24 cellular contexts compared by ENCODE assay signal in the genomic region with DNA sequence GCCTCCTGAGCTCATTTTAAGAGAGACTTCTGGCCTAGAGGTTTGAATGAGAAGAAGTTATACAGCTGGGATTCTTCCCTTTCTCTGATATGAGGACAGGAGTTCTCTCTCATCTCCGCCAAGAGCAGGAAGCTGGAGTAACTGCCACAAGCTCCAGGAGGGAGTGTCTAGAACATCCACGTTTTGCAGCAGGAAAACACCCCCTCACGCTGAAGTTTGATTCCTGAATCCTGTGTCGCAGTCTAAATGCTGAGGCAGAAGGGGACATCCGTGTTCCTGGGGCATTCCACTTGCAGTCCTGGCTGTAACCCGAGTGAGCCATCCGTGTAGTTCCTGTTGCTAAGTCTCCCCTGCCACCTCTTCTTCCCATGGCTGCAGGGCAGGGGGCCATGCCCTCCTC. TPM values are rescaled to one million over a fixed set of nuclear protein-coding genes. Genes with fewer than 3 reads are reported as not detected.
"Had no signal": no experiment of that assay in that cellular context is flagged by ENCODE, and none has a peak within 500 bp of the region (broad histone marks: within the 10 kb centered on the region; RNA-seq: fewer than 3 reads in every experiment).

No MANE protein-coding gene starts in this region.

- H2AFZ ChIP-seq: parathyroid adenoma had no signal

- H3K9ac ChIP-seq: parathyroid adenoma had no signal

- H3K27ac ChIP-seq: coronary artery, esophagus squamous epithelium, neutrophil, parathyroid adenoma, stomach, tibial artery, upper lobe of left lung had no signal

- H3K36me3 ChIP-seq: esophagus squamous epithelium, neutrophil, stomach, upper lobe of left lung had no signal

- ATAC-seq: left lobe of liver; naive thymus-derived CD8-positive, alpha-beta T cell; sciatic nerve; stimulated activated effector memory CD8-positive, alpha-beta T cell treated with anti-CD3 and anti-CD28 coated beads, Interleukin-12 subunit alpha, Interleukin-12 subunit beta, amount 100 ng/mL, for 72 hours had no signal

- H3K4me1 ChIP-seq: parathyroid adenoma had no signal

- FAIRE-seq: endothelial cell of umbilical vein, keratinocyte, urothelium cell line had no signal

- H3K4me3 ChIP-seq: coronary artery, esophagus squamous epithelium, stomach, tibial artery, upper lobe of left lung had no signal

- DNase-seq: dermis blood vessel endothelial cell; effector memory CD4-positive, alpha-beta T cell; esophagus squamous epithelium; foreskin melanocyte; mesendoderm; naive thymus-derived CD8-positive, alpha-beta T cell; stimulated activated CD4-positive, alpha-beta T cell treated with anti-CD3 and anti-CD28 coated beads, Interleukin-2, amount 100 ng/mL, for 24 hours; stimulated activated CD4-positive, alpha-beta T cell treated with anti-CD3 and anti-CD28 coated beads, Interleukin-4, amount 100 ng/mL, for 24 hours; stimulated activated naive CD4-positive, alpha-beta T cell treated with Interleukin-2 at 50 U/mL for 16 hours; stomach; tibial artery; upper lobe of left lung had no signal

- H3K27me3 ChIP-seq: stomach, tibial artery, upper lobe of left lung had no signal

- H3K79me2 ChIP-seq: parathyroid adenoma had no signal

- H3K9me3 ChIP-seq: esophagus squamous epithelium, neutrophil, stomach, tibial artery, upper lobe of left lung had no signal

RNA-seq across cellular contexts. Expression of a gene that starts 38.3 kb away (rescaled TPM):
- total RNA-seq: endothelial cell of umbilical vein; naive thymus-derived CD8-positive, alpha-beta T cell; omental fat pad; subcutaneous adipose tissue had no signal
- polyA plus RNA-seq: endothelial cell of umbilical vein; keratinocyte; naive thymus-derived CD8-positive, alpha-beta T cell; neural cell had no signal
